1 cellular context compared by ENCODE assay signal in genomic region chr17:50662632-50663225, GRCh38.
TF ChIP-seq lines count a peak whose summit lies in the region.

No MANE protein-coding gene starts in this region.

TF ChIP-seq in IMR-90, 13 proteins besides CTCF, POLR2A, EP300 and RAD21:
- no peak for TF ChIP-seq CEBPB (IDR thresholded peaks at IDR 0.05; ENCODE audit: low read depth, low read length)
- TF ChIP-seq CHD1 (IDR thresholded peaks at IDR 0.05; ENCODE audit: low read depth, low read length): no peak
- no peak for TF ChIP-seq BHLHE40 (IDR thresholded peaks at IDR 0.05; ENCODE audit: low read depth, low read length)
- TF ChIP-seq FOS (IDR thresholded peaks at IDR 0.05; ENCODE audit: low read depth, low read length): no peak
- no peak for TF ChIP-seq MXI1 (IDR thresholded peaks at IDR 0.05; ENCODE audit: borderline replicate concordance, low read depth, low read length)
- TF ChIP-seq SMC3 (IDR thresholded peaks at IDR 0.05; ENCODE audit: low read depth, low read length): no peak
- TF ChIP-seq RCOR1 (IDR thresholded peaks at IDR 0.05; ENCODE audit: insufficient replicate concordance, low read length): no peak
- TF ChIP-seq MAZ (IDR thresholded peaks at IDR 0.05; ENCODE audit: borderline replicate concordance, low read depth, low read length): no peak
- TF ChIP-seq RFX5 (IDR thresholded peaks at IDR 0.05; ENCODE audit: low read depth, low read length): no peak
- TF ChIP-seq, protein P1, sequence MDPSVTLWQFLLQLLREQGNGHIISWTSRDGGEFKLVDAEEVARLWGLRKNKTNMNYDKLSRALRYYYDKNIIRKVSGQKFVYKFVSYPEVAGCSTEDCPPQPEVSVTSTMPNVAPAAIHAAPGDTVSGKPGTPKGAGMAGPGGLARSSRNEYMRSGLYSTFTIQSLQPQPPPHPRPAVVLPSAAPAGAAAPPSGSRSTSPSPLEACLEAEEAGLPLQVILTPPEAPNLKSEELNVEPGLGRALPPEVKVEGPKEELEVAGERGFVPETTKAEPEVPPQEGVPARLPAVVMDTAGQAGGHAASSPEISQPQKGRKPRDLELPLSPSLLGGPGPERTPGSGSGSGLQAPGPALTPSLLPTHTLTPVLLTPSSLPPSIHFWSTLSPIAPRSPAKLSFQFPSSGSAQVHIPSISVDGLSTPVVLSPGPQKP (IDR thresholded peaks at IDR 0.05; ENCODE audit: borderline replicate concordance, low read depth, low read length): no peak
- TF ChIP-seq MAFK (IDR thresholded peaks at IDR 0.05; ENCODE audit: low read depth, low read length): no peak
- no peak for TF ChIP-seq NFE2L2 (IDR thresholded peaks at IDR 0.05; ENCODE audit: low read depth, low read length)
- TF ChIP-seq USF2 (IDR thresholded peaks at IDR 0.05; ENCODE audit: low read depth, low read length): no peak
TF ChIP-seq in IMR-90: peak in this region for 0.
